In genomic region chr18:68713131-68713530, GRCh38 we compare ENCODE assay signal across 10 cellular contexts. TPM values are rescaled to one million over a fixed set of nuclear protein-coding genes. Genes with fewer than 3 reads are reported as not detected.
DNase-seq lines count a peak whose midpoint lies in the region; ATAC-seq and TF ChIP-seq lines count a peak whose summit lies in the region.
"Had no signal": no experiment of that assay in that cellular context is flagged by ENCODE, and none has a peak within 500 bp of the region (broad histone marks: within the 10 kb centered on the region; RNA-seq: fewer than 3 reads in every experiment).

No MANE protein-coding gene starts in this region.

- H3K27me3 ChIP-seq in breast epithelium (no peaks in the 10 kb centered on the region), fibroblast of lung (ENCODE audit: control insufficient read depth, insufficient read depth, low read length) (no peaks in the 10 kb centered on the region)

- H3K79me2 ChIP-seq in OCI-LY7 (ENCODE audit: insufficient read depth, low read depth, low read length) (peaks cover 30% of the 10 kb centered on the region), fibroblast of lung (ENCODE audit: control insufficient read depth, insufficient read depth, low read length) (peaks cover 32% of the 10 kb centered on the region)

- ATAC-seq in stimulated activated naive B cell treated with anti-CD40 and anti-IgM and Interleukin-4, amounts not matched to agents 10 μg/mL and 1 μg/mL and 100 μg/mL, for 72 hours (replicated peaks): no peak
- no peak for ATAC-seq in esophagus mucosa

- POLR2A ChIA-PET in MCF 10A (lab: Yijun Ruan, JAX): no interaction called here
- POLR2A ChIA-PET in OCI-LY7 (lab: Charles Lee): no interaction called here

- H3K9me3 ChIP-seq in breast epithelium (no peaks in the 10 kb centered on the region), OCI-LY7 (ENCODE audit: low read length) (no peaks in the 10 kb centered on the region), fibroblast of lung (ENCODE audit: control insufficient read depth, insufficient read depth, low read depth, low read length) (no peaks in the 10 kb centered on the region)

- no peaks in the 10 kb centered on the region for H3K9me3 Mint-ChIP-seq in MCF 10A (ENCODE audit: unreplicated experiment)
- H3K9me3 Mint-ChIP-seq in stimulated activated naive B cell treated with anti-CD40 and anti-IgM and Interleukin-4, amounts not matched to agents 10 μg/mL and 1 μg/mL and 100 μg/mL, for 72 hours: no peaks in the 10 kb centered on the region

- no peaks in the 10 kb centered on the region for H3K9me2 ChIP-seq in OCI-LY7 (ENCODE audit: insufficient read depth, low read length)

- no peaks in the 10 kb centered on the region for H3K36me3 ChIP-seq in breast epithelium
- peaks cover 46% of the 10 kb centered on the region for H3K36me3 ChIP-seq in OCI-LY7 (ENCODE audit: insufficient read depth, low read length)
- H3K36me3 ChIP-seq in fibroblast of lung (ENCODE audit: control insufficient read depth, insufficient read depth, low read length): peaks cover 10% of the 10 kb centered on the region

- no peak overlapping the region for H2AFZ ChIP-seq in OCI-LY7 (ENCODE audit: low read length)
- H2AFZ ChIP-seq in fibroblast of lung (ENCODE audit: low read length): no peak overlapping the region

- BruUV-seq in MCF 10A (replicated peaks; lab: Mats Ljungman, UMichigan) (no TSS peak), OCI-LY7 (replicated peaks; lab: Mats Ljungman, UMichigan) (no TSS peak)

- no peak for DNase-seq in MCF 10A (ENCODE audit: unreplicated experiment)
- no peak for DNase-seq in breast epithelium (ENCODE audit: low spot score in 2 of 2)
- DNase-seq in OCI-LY7 (ENCODE audit: low spot score): peak; percentile 24
- no peak for DNase-seq in fibroblast of lung (ENCODE audit: low read depth in 2 of 2)
- no peak for DNase-seq in stimulated activated naive B cell treated with anti-CD40 and anti-IgM and Interleukin-4, amounts not matched to agents 10 μg/mL and 1 μg/mL and 100 μg/mL, for 72 hours
- DNase-seq in DMS79 treated with DMSO at 0.1 percent for 48 hours (lab: John Stamatoyannopoulos, UW): no peak
- DNase-seq in stimulated activated CD4-positive, alpha-beta T cell treated with anti-CD3 and anti-CD28 coated beads, Interleukin-12 subunit alpha, Interleukin-12 subunit beta, amount 100 ng/mL, for 4 hours: no peak
- DNase-seq: activated CD4-positive, alpha-beta T cell treated with anti-CD3 and anti-CD28 coated beads for 4 hours; posterior cingulate gyrus had no signal

- H3K4me3 Mint-ChIP-seq in MCF 10A (ENCODE audit: unreplicated experiment): peak overlapping the region; percentile 95
- H3K4me3 Mint-ChIP-seq in stimulated activated naive B cell treated with anti-CD40 and anti-IgM and Interleukin-4, amounts not matched to agents 10 μg/mL and 1 μg/mL and 100 μg/mL, for 72 hours: peak overlapping the region; percentile 57 to 67

- H3K27ac ChIP-seq in breast epithelium: no peak overlapping the region
- peak overlapping the region; percentile 37 for H3K27ac ChIP-seq in OCI-LY7 (ENCODE audit: low read depth, low read length, poor library complexity, severe bottlenecking)
- H3K27ac ChIP-seq in fibroblast of lung (ENCODE audit: insufficient read depth, low read length): no peak overlapping the region

- H3K36me3 Mint-ChIP-seq in MCF 10A (ENCODE audit: insufficient read depth, unreplicated experiment): peaks cover 28% of the 10 kb centered on the region
- H3K36me3 Mint-ChIP-seq in stimulated activated naive B cell treated with anti-CD40 and anti-IgM and Interleukin-4, amounts not matched to agents 10 μg/mL and 1 μg/mL and 100 μg/mL, for 72 hours: peaks cover 16 to 18% of the 10 kb centered on the region in 2 donors

- no peak overlapping the region for H3K27ac Mint-ChIP-seq in MCF 10A (ENCODE audit: low read depth, unreplicated experiment)
- peak overlapping the region; percentile 59 for H3K27ac Mint-ChIP-seq in stimulated activated naive B cell treated with anti-CD40 and anti-IgM and Interleukin-4, amounts not matched to agents 10 μg/mL and 1 μg/mL and 100 μg/mL, for 72 hours

- intact Hi-C loops in MCF 10A (cut with micrococcal nuclease) (no loop called here), breast epithelium (cut with DNase I; ENCODE audit: low total_unique reads) (no loop called here), OCI-LY7 (cut with micrococcal nuclease; ENCODE audit: unreplicated experiment) (loop anchor here (10.0 kb wide), 1 partner anchor 1492 kb away; the partner anchor contains the start of gene RTTN)

- H3K4me3 ChIP-seq in breast epithelium (no peak overlapping the region), OCI-LY7 (ENCODE audit: low read depth, low read length, poor library complexity, severe bottlenecking) (peak overlapping the region; percentile 90), fibroblast of lung (replicated peaks in 1 of 4; ENCODE audit: control extremely low read depth in 1 of 4, insufficient read depth in 1 of 4, low read depth in 3 of 4, low read length in 4 of 4) (peak overlapping the region in 3 of 4 experiments; percentile 87 to 94 (median 89))

- CTCF ChIA-PET in MCF 10A (lab: Yijun Ruan, JAX) (interaction anchor here (1.1 kb wide), 1 partner anchor 23 kb away, joined by 4 read pairs; no protein-coding TSS in a partner anchor), OCI-LY7 (lab: Charles Lee; ENCODE audit: unreplicated experiment) (no interaction called here)

- peaks cover 19% of the 10 kb centered on the region for H3K4me1 Mint-ChIP-seq in MCF 10A (ENCODE audit: insufficient read depth, unreplicated experiment)
- peaks cover 15 to 28% of the 10 kb centered on the region in 2 donors for H3K4me1 Mint-ChIP-seq in stimulated activated naive B cell treated with anti-CD40 and anti-IgM and Interleukin-4, amounts not matched to agents 10 μg/mL and 1 μg/mL and 100 μg/mL, for 72 hours

- TF ChIP-seq CTCF in MCF 10A (IDR thresholded peaks at IDR 0.05; ENCODE audit: unreplicated experiment) (no peak), breast epithelium (IDR thresholded peaks at IDR 0.05) (no peak), OCI-LY7 (conservative IDR thresholded peaks at IDR 0.05; ENCODE audit: low read length) (no peak), fibroblast of lung (conservative IDR thresholded peaks at IDR 0.05 in 1 of 2, IDR thresholded peaks at IDR 0.05 in 1 of 2; ENCODE audit: low read depth in 1 of 2, low read length in 2 of 2) (no peak)

- H3K9ac ChIP-seq in fibroblast of lung (ENCODE audit: insufficient read depth, low read length): no peak overlapping the region

- H3K27me3 Mint-ChIP-seq in MCF 10A (ENCODE audit: insufficient read depth, unreplicated experiment): no peaks in the 10 kb centered on the region
- no peaks in the 10 kb centered on the region for H3K27me3 Mint-ChIP-seq in stimulated activated naive B cell treated with anti-CD40 and anti-IgM and Interleukin-4, amounts not matched to agents 10 μg/mL and 1 μg/mL and 100 μg/mL, for 72 hours

- H3K4me1 ChIP-seq in breast epithelium: peaks cover 0 to 5% of the 10 kb centered on the region in 2 donors
- peaks cover 16% of the 10 kb centered on the region for H3K4me1 ChIP-seq in OCI-LY7 (ENCODE audit: insufficient read depth, low read length, poor library complexity, severe bottlenecking)
- peaks cover 4% of the 10 kb centered on the region for H3K4me1 ChIP-seq in fibroblast of lung (ENCODE audit: control insufficient read depth, extremely low read depth, insufficient read depth, low read length)

- H4K20me1 ChIP-seq in OCI-LY7 (ENCODE audit: insufficient read depth, low read length) (no peaks in the 10 kb centered on the region), fibroblast of lung (ENCODE audit: control insufficient read depth, extremely low read depth, insufficient read depth, low read length) (no peaks in the 10 kb centered on the region)

- peak overlapping the region; percentile 85 for H3K4me2 ChIP-seq in OCI-LY7 (ENCODE audit: low read length)
- H3K4me2 ChIP-seq in fibroblast of lung (ENCODE audit: extremely low read depth, insufficient read depth, low read length): peak overlapping the region; percentile 93

- no peak for TF ChIP-seq POLR2A in breast epithelium (IDR thresholded peaks at IDR 0.05)

RNA-seq across cellular contexts. Expression of gene TMX3, which starts 1.8 kb away (rescaled TPM):
- 88.7 and 95.0 TPM in 2 replicates for total RNA-seq in MCF 10A (2022)
- 10 to 100 TPM; 41.0 to 55.3 (median 41.3) TPM for total RNA-seq in breast epithelium
- 14.8 and 16.6 TPM in 2 replicates for total RNA-seq in OCI-LY7 (2014; rRNA removed; shearing (Covaris generic))
- total RNA-seq in OCI-LY7 (2022): 25.9 and 27.3 TPM in 2 replicates
- 98.1 and 107 TPM in 2 replicates for total RNA-seq in fibroblast of lung
- polyA plus RNA-seq in fibroblast of lung: 59.5 and 107 TPM in 2 replicates
- 38.8 and 52.6 TPM in 2 replicates for polyA plus RNA-seq in fibroblast of lung (2012)
- polyA minus RNA-seq in fibroblast of lung (ENCODE audit: low replicate concordance): 8.9 and 20.5 TPM in 2 replicates
- total RNA-seq in esophagus mucosa: 21.4 TPM

Comparison
In these comparisons a context has a peak if more than half of its experiments do, and no peak if none do; other contexts are left out.
1. H3K4me3 ChIP-seq: peak in OCI-LY7 (single experiment) and fibroblast of lung (3 of 4); none in breast epithelium (0 of 3).